In the genomic region with DNA sequence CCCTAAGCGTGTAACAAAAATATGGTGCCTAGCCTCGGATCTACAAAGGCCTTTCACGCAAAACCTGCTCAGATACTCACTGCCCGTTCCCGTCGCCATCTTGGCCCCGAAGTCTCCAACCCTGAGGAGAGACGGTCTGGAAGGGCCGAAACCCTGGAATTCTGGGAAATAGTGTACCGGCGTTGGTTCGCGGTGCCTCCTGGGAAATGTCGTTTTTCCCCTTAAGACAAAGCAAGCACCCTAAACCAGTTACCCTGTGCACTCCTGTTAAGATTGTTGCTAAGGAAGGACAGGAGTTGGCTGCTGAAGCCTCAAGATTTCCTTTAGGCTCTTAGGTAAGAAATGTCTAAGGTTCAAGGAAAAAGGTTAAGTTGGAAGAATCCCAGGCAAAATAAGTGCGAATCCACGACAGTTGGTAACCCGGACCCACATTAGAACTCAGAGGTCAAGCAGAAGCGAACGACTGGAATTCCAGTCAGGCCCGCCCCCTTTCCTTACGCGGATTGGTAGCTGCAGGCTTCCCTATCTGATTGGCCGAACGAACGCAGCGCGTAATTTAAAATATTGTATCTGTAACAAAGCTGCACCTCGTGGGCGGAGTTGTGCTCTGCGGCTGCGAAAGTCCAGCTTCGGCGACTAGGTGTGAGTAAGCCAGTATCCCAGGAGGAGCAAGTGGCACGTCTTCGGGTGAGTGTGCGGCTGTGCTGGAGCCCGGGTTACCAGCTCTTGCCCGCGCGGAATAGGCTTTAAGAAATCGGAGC, we compare ENCODE assay signal across 1 cellular context.
TF ChIP-seq lines count a peak whose summit lies in the region.

A gene with protein sequence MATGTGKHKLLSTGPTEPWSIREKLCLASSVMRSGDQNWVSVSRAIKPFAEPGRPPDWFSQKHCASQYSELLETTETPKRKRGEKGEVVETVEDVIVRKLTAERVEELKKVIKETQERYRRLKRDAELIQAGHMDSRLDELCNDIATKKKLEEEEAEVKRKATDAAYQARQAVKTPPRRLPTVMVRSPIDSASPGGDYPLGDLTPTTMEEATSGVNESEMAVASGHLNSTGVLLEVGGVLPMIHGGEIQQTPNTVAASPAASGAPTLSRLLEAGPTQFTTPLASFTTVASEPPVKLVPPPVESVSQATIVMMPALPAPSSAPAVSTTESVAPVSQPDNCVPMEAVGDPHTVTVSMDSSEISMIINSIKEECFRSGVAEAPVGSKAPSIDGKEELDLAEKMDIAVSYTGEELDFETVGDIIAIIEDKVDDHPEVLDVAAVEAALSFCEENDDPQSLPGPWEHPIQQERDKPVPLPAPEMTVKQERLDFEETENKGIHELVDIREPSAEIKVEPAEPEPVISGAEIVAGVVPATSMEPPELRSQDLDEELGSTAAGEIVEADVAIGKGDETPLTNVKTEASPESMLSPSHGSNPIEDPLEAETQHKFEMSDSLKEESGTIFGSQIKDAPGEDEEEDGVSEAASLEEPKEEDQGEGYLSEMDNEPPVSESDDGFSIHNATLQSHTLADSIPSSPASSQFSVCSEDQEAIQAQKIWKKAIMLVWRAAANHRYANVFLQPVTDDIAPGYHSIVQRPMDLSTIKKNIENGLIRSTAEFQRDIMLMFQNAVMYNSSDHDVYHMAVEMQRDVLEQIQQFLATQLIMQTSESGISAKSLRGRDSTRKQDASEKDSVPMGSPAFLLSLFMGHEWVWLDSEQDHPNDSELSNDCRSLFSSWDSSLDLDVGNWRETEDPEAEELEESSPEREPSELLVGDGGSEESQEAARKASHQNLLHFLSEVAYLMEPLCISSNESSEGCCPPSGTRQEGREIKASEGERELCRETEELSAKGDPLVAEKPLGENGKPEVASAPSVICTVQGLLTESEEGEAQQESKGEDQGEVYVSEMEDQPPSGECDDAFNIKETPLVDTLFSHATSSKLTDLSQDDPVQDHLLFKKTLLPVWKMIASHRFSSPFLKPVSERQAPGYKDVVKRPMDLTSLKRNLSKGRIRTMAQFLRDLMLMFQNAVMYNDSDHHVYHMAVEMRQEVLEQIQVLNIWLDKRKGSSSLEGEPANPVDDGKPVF (minus strand): TSS at position 115 of the 761 bp plus-strand sequence. CDS start 16 bp downstream, at position 99.
A gene (plus strand): TSS at position 597 of the 761 bp plus-strand sequence. CDS start 569 bp downstream, outside the sequence.

TF ChIP-seq in GM12878, 131 proteins besides CTCF, POLR2A, EP300 and RAD21 (continued from another document):
- TF ChIP-seq, protein P1, sequence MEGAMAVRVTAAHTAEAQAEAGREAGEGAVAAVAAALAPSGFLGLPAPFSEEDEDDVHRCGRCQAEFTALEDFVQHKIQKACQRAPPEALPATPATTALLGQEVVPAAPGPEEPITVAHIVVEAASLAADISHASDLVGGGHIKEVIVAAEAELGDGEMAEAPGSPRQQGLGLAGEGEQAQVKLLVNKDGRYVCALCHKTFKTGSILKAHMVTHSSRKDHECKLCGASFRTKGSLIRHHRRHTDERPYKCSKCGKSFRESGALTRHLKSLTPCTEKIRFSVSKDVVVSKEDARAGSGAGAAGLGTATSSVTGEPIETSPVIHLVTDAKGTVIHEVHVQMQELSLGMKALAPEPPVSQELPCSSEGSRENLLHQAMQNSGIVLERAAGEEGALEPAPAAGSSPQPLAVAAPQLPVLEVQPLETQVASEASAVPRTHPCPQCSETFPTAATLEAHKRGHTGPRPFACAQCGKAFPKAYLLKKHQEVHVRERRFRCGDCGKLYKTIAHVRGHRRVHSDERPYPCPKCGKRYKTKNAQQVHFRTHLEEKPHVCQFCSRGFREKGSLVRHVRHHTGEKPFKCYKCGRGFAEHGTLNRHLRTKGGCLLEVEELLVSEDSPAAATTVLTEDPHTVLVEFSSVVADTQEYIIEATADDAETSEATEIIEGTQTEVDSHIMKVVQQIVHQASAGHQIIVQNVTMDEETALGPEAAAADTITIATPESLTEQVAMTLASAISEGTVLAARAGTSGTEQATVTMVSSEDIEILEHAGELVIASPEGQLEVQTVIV (IDR thresholded peaks at IDR 0.05; ENCODE audit: borderline replicate concordance, partially characterized antibody), result peak; percentile 53
- TF ChIP-seq NFXL1 (IDR thresholded peaks at IDR 0.05; ENCODE audit: borderline replicate concordance) (no peak), FOXK2 (IDR thresholded peaks at IDR 0.05) (peak; percentile 65), IKZF2 (IDR thresholded peaks at IDR 0.05) (peak; percentile 93 to 95), JUNB (IDR thresholded peaks at IDR 0.05) (no peak), BMI1 (IDR thresholded peaks at IDR 0.05; ENCODE audit: borderline replicate concordance) (no peak), SIX5 (IDR thresholded peaks at IDR 0.05; ENCODE audit: low read depth, low read length, severe bottlenecking) (peak; percentile 74), YBX1 (IDR thresholded peaks at IDR 0.05) (no peak), SREBF1 (IDR thresholded peaks at IDR 0.05; ENCODE audit: low read length) (peak; percentile 70), KDM1A (IDR thresholded peaks at IDR 0.05; ENCODE audit: borderline replicate concordance) (no peak), KLF5 (IDR thresholded peaks at IDR 0.05; ENCODE audit: partially characterized antibody) (no peak)
- TF ChIP-seq, protein P2, sequence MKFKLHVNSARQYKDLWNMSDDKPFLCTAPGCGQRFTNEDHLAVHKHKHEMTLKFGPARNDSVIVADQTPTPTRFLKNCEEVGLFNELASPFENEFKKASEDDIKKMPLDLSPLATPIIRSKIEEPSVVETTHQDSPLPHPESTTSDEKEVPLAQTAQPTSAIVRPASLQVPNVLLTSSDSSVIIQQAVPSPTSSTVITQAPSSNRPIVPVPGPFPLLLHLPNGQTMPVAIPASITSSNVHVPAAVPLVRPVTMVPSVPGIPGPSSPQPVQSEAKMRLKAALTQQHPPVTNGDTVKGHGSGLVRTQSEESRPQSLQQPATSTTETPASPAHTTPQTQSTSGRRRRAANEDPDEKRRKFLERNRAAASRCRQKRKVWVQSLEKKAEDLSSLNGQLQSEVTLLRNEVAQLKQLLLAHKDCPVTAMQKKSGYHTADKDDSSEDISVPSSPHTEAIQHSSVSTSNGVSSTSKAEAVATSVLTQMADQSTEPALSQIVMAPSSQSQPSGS (IDR thresholded peaks at IDR 0.05; ENCODE audit: low read length), result no peak
- TF ChIP-seq, protein P3, sequence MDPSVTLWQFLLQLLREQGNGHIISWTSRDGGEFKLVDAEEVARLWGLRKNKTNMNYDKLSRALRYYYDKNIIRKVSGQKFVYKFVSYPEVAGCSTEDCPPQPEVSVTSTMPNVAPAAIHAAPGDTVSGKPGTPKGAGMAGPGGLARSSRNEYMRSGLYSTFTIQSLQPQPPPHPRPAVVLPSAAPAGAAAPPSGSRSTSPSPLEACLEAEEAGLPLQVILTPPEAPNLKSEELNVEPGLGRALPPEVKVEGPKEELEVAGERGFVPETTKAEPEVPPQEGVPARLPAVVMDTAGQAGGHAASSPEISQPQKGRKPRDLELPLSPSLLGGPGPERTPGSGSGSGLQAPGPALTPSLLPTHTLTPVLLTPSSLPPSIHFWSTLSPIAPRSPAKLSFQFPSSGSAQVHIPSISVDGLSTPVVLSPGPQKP (IDR thresholded peaks at IDR 0.05; ENCODE audit: low read depth, low read length), result no peak; the same call in 1 of the 2 replicates
